ENCODE assay signal across 9 cellular contexts in genomic region chr2:239225921-239226561, GRCh38.
DNase-seq lines count a peak whose midpoint lies in the region; ATAC-seq and TF ChIP-seq lines count a peak whose summit lies in the region.
"Had no signal": no experiment of that assay in that cellular context is flagged by ENCODE, and none has a peak within 500 bp of the region (broad histone marks: within the 10 kb centered on the region; RNA-seq: fewer than 3 reads in every experiment).

No MANE protein-coding gene starts in this region.

- H3K56ac ChIP-seq in IMR-90 (ENCODE audit: extremely low read depth, insufficient read depth, low read length): peak overlapping the region; percentile 66; the same call in 1 of the 2 replicates

- H3K27ac ChIP-seq in A673 (ENCODE audit: low read depth, low read length, poor library complexity, severe bottlenecking) (peak overlapping the region; percentile 36), IMR-90 (ENCODE audit: insufficient read depth, low read length) (peak overlapping the region; percentile 89)

- H3K36me3 ChIP-seq in A673 (ENCODE audit: insufficient read depth, low read length, poor library complexity, severe bottlenecking) (no peaks in the 10 kb centered on the region), IMR-90 (ENCODE audit: control insufficient read depth, insufficient read depth, low read length) (no peaks in the 10 kb centered on the region)

- dilution Hi-C loops in IMR-90 (cut with HindIII; ENCODE audit: low sequenced_read_pairs, unreplicated experiment): no loop called here

- H3K27me3 Mint-ChIP-seq in effector memory CD8-positive, alpha-beta T cell: no peaks in the 10 kb centered on the region
- H3K27me3 Mint-ChIP-seq in nephron (ENCODE audit: low read depth): no peaks in the 10 kb centered on the region

- peaks cover 35% of the 10 kb centered on the region for H3K9me1 ChIP-seq in IMR-90 (ENCODE audit: insufficient read depth, low read length)

- peak overlapping the region; percentile 76 for H2BK5ac ChIP-seq in IMR-90 (ENCODE audit: low read depth, low read length, poor library complexity, severe bottlenecking)

- no peaks in the 10 kb centered on the region for H3K27me3 ChIP-seq in A673 (replicated peaks; ENCODE audit: insufficient read depth, low read depth, low read length, poor library complexity)
- H3K27me3 ChIP-seq in IMR-90 (ENCODE audit: control insufficient read depth, insufficient read depth, low read length): no peaks in the 10 kb centered on the region

- no peak overlapping the region for H3K4me3 ChIP-seq in A673 (ENCODE audit: low read depth, low read length, poor library complexity, severe bottlenecking)
- H3K4me3 ChIP-seq in IMR-90 (ENCODE audit: insufficient read depth, low read depth, low read length): no peak overlapping the region

- peak overlapping the region; percentile 76 to 82 for H3K27ac Mint-ChIP-seq in effector memory CD8-positive, alpha-beta T cell
- peak overlapping the region; percentile 60 to 79 (median 61) for H3K27ac Mint-ChIP-seq in nephron

- H4K20me1 ChIP-seq in IMR-90 (ENCODE audit: insufficient read depth, low read length): peaks cover 19% of the 10 kb centered on the region

- peak overlapping the region; percentile 71 for H3K23ac ChIP-seq in IMR-90 (ENCODE audit: low read depth, low read length)

- H4K91ac ChIP-seq in IMR-90 (ENCODE audit: insufficient read depth, low read depth, low read length): peak overlapping the region; percentile 92

- no peaks in the 10 kb centered on the region for H3K9me3 Mint-ChIP-seq in effector memory CD8-positive, alpha-beta T cell
- H3K9me3 Mint-ChIP-seq in nephron: no peaks in the 10 kb centered on the region

- DNase-seq in A673 (ENCODE audit: low spot score): peak; percentile 43
- peak; percentile 86 for DNase-seq in IMR-90
- DNase-seq in effector memory CD8-positive, alpha-beta T cell: no peak
- DNase-seq in NCI-H1105 treated with DMSO at 0.1 percent for 48 hours (lab: John Stamatoyannopoulos, UW): no peak
- no peak for DNase-seq in NCI-H1417 (lab: John Stamatoyannopoulos, UW)
- DNase-seq: NCI-H1048 had no signal

- peak overlapping the region; percentile 53 to 96; a peak in 3 of 4 replicates for H4K8ac ChIP-seq in IMR-90 (ENCODE audit: low read depth in 2 of 2, low read length in 2 of 2)

- TF ChIP-seq POLR2A in IMR-90 (IDR thresholded peaks at IDR 0.05; ENCODE audit: low read depth, low read length): no peak

- CTCF ChIA-PET in A673 (lab: Charles Lee) (no interaction called here), IMR-90 (lab: Yijun Ruan, JAX) (no interaction called here)

- peak overlapping the region; percentile 72 for H2AFZ ChIP-seq in IMR-90 (replicated peaks; ENCODE audit: low read length, poor library complexity)

- no peaks in the 10 kb centered on the region for H3K36me3 Mint-ChIP-seq in effector memory CD8-positive, alpha-beta T cell (ENCODE audit: insufficient read depth)
- H3K36me3 Mint-ChIP-seq in nephron (ENCODE audit: low read depth): no peaks in the 10 kb centered on the region

- H3K4me3 Mint-ChIP-seq in effector memory CD8-positive, alpha-beta T cell: no peak overlapping the region
- H3K4me3 Mint-ChIP-seq in nephron: no peak overlapping the region

- H3K18ac ChIP-seq in IMR-90 (ENCODE audit: low read depth, low read length): peak overlapping the region; percentile 71

- H3K79me1 ChIP-seq in IMR-90 (ENCODE audit: low read depth in 1 of 2, low read length in 2 of 2): peaks cover 35 to 74% of the 10 kb centered on the region in 2 experiments

- intact Hi-C loops in A673 (cut with micrococcal nuclease; ENCODE audit: unreplicated experiment) (no loop called here), IMR-90 (cut with micrococcal nuclease) (loop anchor here (5.0 to 10.0 kb wide), 2 partner anchors 61 to 169 kb away; no protein-coding TSS in a partner anchor)

- H2AK9ac ChIP-seq in IMR-90 (replicated peaks; ENCODE audit: low read depth, low read length, poor library complexity): peak overlapping the region; percentile 91

- peak overlapping the region; percentile 72; the same call in 2 of the 3 replicates for H2BK15ac ChIP-seq in IMR-90 (ENCODE audit: low read depth, low read length)

- peak overlapping the region; percentile 61 for H4K5ac ChIP-seq in IMR-90 (ENCODE audit: low read depth, low read length)

- no peaks in the 10 kb centered on the region for H3K9me3 ChIP-seq in A673 (ENCODE audit: low read depth, low read length, poor library complexity, severe bottlenecking)
- H3K9me3 ChIP-seq in IMR-90 (ENCODE audit: control insufficient read depth, insufficient read depth, low read length): no peaks in the 10 kb centered on the region

- peak overlapping the region; percentile 92 for H2BK120ac ChIP-seq in IMR-90 (ENCODE audit: low read depth, low read length)

- peaks cover 63 to 75% of the 10 kb centered on the region in 2 donors for H3K4me1 Mint-ChIP-seq in effector memory CD8-positive, alpha-beta T cell (ENCODE audit: low read depth in 2 of 2)
- H3K4me1 Mint-ChIP-seq in nephron: peaks cover 91% of the 10 kb centered on the region

- peak overlapping the region; percentile 93 for H3K4ac ChIP-seq in IMR-90 (ENCODE audit: low read depth, low read length)

- H3K14ac ChIP-seq in IMR-90 (replicated peaks; ENCODE audit: low read depth, low read length): peak overlapping the region; percentile 64

- peak overlapping the region; percentile 73 for H3K4me2 ChIP-seq in IMR-90 (ENCODE audit: low read depth, low read length)

- BruUV-seq in A673 (replicated peaks; lab: Mats Ljungman, UMichigan) (no TSS peak), IMR-90 (replicated peaks; lab: Mats Ljungman, UMichigan) (no TSS peak)

- H2AK5ac ChIP-seq in IMR-90 (ENCODE audit: low read depth, low read length): peak overlapping the region; percentile 91

- in situ Hi-C loops in IMR-90 (cut with MboI; ENCODE audit: low sequenced_read_pairs): no loop called here

- peak overlapping the region; percentile 89 for H2BK20ac ChIP-seq in IMR-90 (ENCODE audit: low read depth, low read length)

- 0% methylated on average over 1 of the region's 13 CpGs; no CpG with 5 or more reads in 1 of the 2 experiments for WGBS in IMR-90 (ENCODE audit: extremely low coverage in 2 of 2, insufficient read length in 1 of 2), 2 experiments

- H3K4me1 ChIP-seq in A673 (ENCODE audit: insufficient read depth, low read length, poor library complexity, severe bottlenecking): peaks cover 60% of the 10 kb centered on the region
- peaks cover 51% of the 10 kb centered on the region for H3K4me1 ChIP-seq in IMR-90 (ENCODE audit: control insufficient read depth, insufficient read depth, low read length)

- POLR2A ChIA-PET in A673 (lab: Charles Lee; ENCODE audit: low non-redundant PET): no interaction called here
- POLR2A ChIA-PET in IMR-90 (lab: Charles Lee; ENCODE audit: unreplicated experiment): no interaction called here

- ATAC-seq in IMR-90 (ENCODE audit: low read depth): peak; percentile 75
- ATAC-seq in effector memory CD8-positive, alpha-beta T cell (replicated peaks): no peak
- no peak for ATAC-seq in HG02759 (IDR thresholded peaks at IDR 0.05; ENCODE audit: unreplicated experiment)
- no peak for ATAC-seq in HG03025 (IDR thresholded peaks at IDR 0.05; ENCODE audit: low FRiP score, unreplicated experiment)

- peak overlapping the region; percentile 22 for H3K9ac ChIP-seq in IMR-90 (ENCODE audit: low read depth, low read length)

- 0 out of 2 replicates have a peak, but pooled peaks have one; percentile 12 for TF ChIP-seq CTCF in A673 (conservative IDR thresholded peaks at IDR 0.05; ENCODE audit: low read depth, low read length)
- no peak; the same call in 1 of the 2 replicates for TF ChIP-seq CTCF in IMR-90 (conservative IDR thresholded peaks at IDR 0.05; ENCODE audit: low read depth, low read length)
- TF ChIP-seq CTCF in nephron (IDR thresholded peaks at IDR 0.05; ENCODE audit: unreplicated experiment in 3 of 3): no peak

- TF ChIP-seq RAD21 in IMR-90 (IDR thresholded peaks at IDR 0.05; ENCODE audit: low read length): peak; percentile 28; the same call in 1 of the 2 replicates

TF ChIP-seq in IMR-90, 13 proteins besides CTCF, POLR2A, EP300 and RAD21:
- TF ChIP-seq USF2 (IDR thresholded peaks at IDR 0.05; ENCODE audit: low read depth, low read length): no peak
- no peak for TF ChIP-seq MAZ (IDR thresholded peaks at IDR 0.05; ENCODE audit: borderline replicate concordance, low read depth, low read length)
- TF ChIP-seq FOS (IDR thresholded peaks at IDR 0.05; ENCODE audit: low read depth, low read length): no peak
- TF ChIP-seq ELK1 (IDR thresholded peaks at IDR 0.05; ENCODE audit: borderline replicate concordance, low read depth, low read length): no peak
- TF ChIP-seq MAFK (IDR thresholded peaks at IDR 0.05; ENCODE audit: low read depth, low read length): no peak
- TF ChIP-seq CEBPB (IDR thresholded peaks at IDR 0.05; ENCODE audit: low read depth, low read length): no peak
- no peak for TF ChIP-seq SMC3 (IDR thresholded peaks at IDR 0.05; ENCODE audit: low read depth, low read length)
- no peak for TF ChIP-seq MXI1 (IDR thresholded peaks at IDR 0.05; ENCODE audit: borderline replicate concordance, low read depth, low read length)
- TF ChIP-seq NFE2L2 (IDR thresholded peaks at IDR 0.05; ENCODE audit: low read depth, low read length): no peak
- no peak for TF ChIP-seq RCOR1 (IDR thresholded peaks at IDR 0.05; ENCODE audit: insufficient replicate concordance, low read length)
- TF ChIP-seq BHLHE40 (IDR thresholded peaks at IDR 0.05; ENCODE audit: low read depth, low read length): no peak
- no peak for TF ChIP-seq CHD1 (IDR thresholded peaks at IDR 0.05; ENCODE audit: low read depth, low read length)

Comparison
In these comparisons a context has a peak if more than half of its experiments do, and no peak if none do; other contexts are left out.
1. DNase-seq: peak in A673 (single experiment) and IMR-90 (single experiment); none in effector memory CD8-positive, alpha-beta T cell (0 of 3), NCI-H1105 treated with DMSO at 0.1 percent for 48 hours (single experiment) and NCI-H1417 (0 of 3).